34 cellular contexts compared by ENCODE assay signal in the genomic region with DNA sequence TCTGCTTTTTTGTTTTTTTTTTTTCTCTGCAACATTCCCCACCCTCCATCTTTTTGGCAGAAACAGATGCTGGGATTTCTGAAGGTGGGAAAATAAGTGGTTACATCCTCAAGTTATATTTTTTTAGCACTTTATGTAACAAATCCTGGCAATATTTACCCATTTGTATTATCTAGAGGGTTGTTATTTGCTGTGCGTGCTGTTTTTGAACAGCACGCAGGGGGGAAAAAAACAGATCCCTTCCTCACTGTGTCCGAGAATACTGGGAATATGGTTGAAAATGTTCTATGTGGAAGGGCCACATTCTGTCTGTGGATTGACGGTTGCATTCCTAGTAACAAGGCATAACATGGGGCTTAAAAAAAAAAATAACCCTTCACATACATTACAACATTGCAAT.
"Had no signal": no experiment of that assay in that cellular context is flagged by ENCODE, and none has a peak within 500 bp of the region (broad histone marks: within the 10 kb centered on the region; RNA-seq: fewer than 3 reads in every experiment).

No MANE protein-coding gene starts in this region.

- H3K36me3 ChIP-seq: adrenal gland, ascending aorta, brain microvascular endothelial cell, breast epithelium, cardiac muscle cell had no signal

- H3K9me3 ChIP-seq: adrenal gland, ascending aorta, body of pancreas, breast epithelium had no signal

- H3K27me3 ChIP-seq: adrenal gland, ascending aorta, body of pancreas, brain microvascular endothelial cell, breast epithelium, cardiac muscle cell had no signal

- H3K4me1 ChIP-seq: adrenal gland, ascending aorta, body of pancreas, breast epithelium had no signal

- DNase-seq: activated effector memory CD4-positive, alpha-beta T cell treated with anti-CD3 and anti-CD28 coated beads, Interleukin-2, amount 50 U/mL, for 16 hours; activated effector memory CD4-positive, alpha-beta T cell treated with Interleukin-2 at 50 U/mL for 16 hours; activated gamma-delta T cell; activated gamma-delta T cell treated with Interleukin-2 at 50 U/mL for 16 hours; activated naive CD4-positive, alpha-beta T cell; activated naive CD4-positive, alpha-beta T cell treated with anti-CD3 and anti-CD28 coated beads for 36 hours; activated naive CD4-positive, alpha-beta T cell treated with anti-CD3 and anti-CD28 coated beads, Interleukin-2, amount 10 ng/mL, durations not matched to agents 7 days and 5 days; activated naive CD4-positive, alpha-beta T cell treated with anti-CD3 and anti-CD28 coated beads, Interleukin-2, amount 50 U/mL, for 16 hours; activated naive CD4-positive, alpha-beta T cell treated with Interleukin-2 at 50 U/mL for 16 hours; activated naive CD8-positive, alpha-beta T cell treated with anti-CD3 and anti-CD28 coated beads for 36 hours; activated naive CD8-positive, alpha-beta T cell treated with anti-CD3 and anti-CD28 coated beads, Interleukin-2, amount 10 ng/mL, durations not matched to agents 7 days and 5 days; activated naive CD8-positive, alpha-beta T cell treated with anti-CD3 and anti-CD28 coated beads, Interleukin-2, amount 50 U/mL, for 24 hours; activated T-cell treated with anti-CD3 and anti-CD28 coated beads, Interleukin-2, amount 50 U/mL, for 1 hour; activated T-cell treated with anti-CD3 and anti-CD28 coated beads, Interleukin-2, amount 50 U/mL, for 24 hours; activated T-cell treated with anti-CD3 and anti-CD28 coated beads, Interleukin-2, amount 50 U/mL, for 4 hours; activated T-cell treated with anti-CD3 and anti-CD28 coated beads, Interleukin-2, amount 50 U/mL, for 48 hours; activated T-cell treated with anti-CD3 and anti-CD28 coated beads, Interleukin-2, amount 50 U/mL, for 72 hours; adrenal gland; amniotic stem cell; amygdala; anterior cingulate cortex; aorta; body of pancreas; brain microvascular endothelial cell; caudate nucleus; central memory CD4-positive, alpha-beta T cell; cerebellar nuclear complex had no signal

- FAIRE-seq: astrocyte, bronchial epithelial cell had no signal

- ATAC-seq: activated naive CD4-positive, alpha-beta T cell treated with anti-CD3 and anti-CD28 coated beads, Interleukin-2, amount 50 U/mL, for 72 hours; activated naive CD8-positive, alpha-beta T cell treated with anti-CD3 and anti-CD28 coated beads, Interleukin-2, amount 50 U/mL, for 24 hours; activated T-cell treated with anti-CD3 and anti-CD28 coated beads, Interleukin-2, amount 50 U/mL, for 4 hours; activated T-cell treated with anti-CD3 and anti-CD28 coated beads, Interleukin-2, amount 50 U/mL, for 72 hours; activated T-helper 17 cell treated with anti-CD3 and anti-CD28 coated beads, Interleukin-2, amount 50 U/mL, for 72 hours; body of pancreas had no signal

- H3K27ac ChIP-seq: adrenal gland, ascending aorta, body of pancreas, brain microvascular endothelial cell, breast epithelium, cardiac muscle cell had no signal

- H3K4me3 ChIP-seq: adrenal gland, ascending aorta, body of pancreas, breast epithelium, cardiac muscle cell had no signal
